8 cellular contexts compared by ENCODE assay signal in the genomic region with DNA sequence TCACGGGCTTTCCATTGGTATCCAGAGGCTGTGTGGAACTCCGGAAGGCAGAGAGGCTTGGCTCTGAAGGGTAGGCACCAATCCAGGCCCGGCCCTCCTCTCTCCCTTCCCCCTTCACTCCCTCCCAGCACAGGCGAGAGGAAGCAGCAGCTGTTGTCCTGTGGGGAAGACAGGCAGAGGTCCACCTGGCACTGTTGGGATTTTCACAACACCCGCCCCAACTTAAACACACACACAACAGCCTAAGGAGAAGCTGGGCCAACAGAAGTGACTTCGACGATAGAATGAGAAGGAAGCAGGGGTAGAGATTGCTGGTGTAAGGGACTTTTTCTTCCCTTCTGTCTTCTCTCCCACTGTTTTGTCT. TPM values are rescaled to one million over a fixed set of nuclear protein-coding genes. Genes with fewer than 3 reads are reported as not detected.
DNase-seq lines count a peak whose midpoint lies in the region; FAIRE-seq and TF ChIP-seq lines count a peak whose summit lies in the region.
"Had no signal": no experiment of that assay in that cellular context is flagged by ENCODE, and none has a peak within 500 bp of the region (broad histone marks: within the 10 kb centered on the region; RNA-seq: fewer than 3 reads in every experiment).

No MANE protein-coding gene starts in this region.

- H3K9me3 ChIP-seq in esophagus squamous epithelium, result no peaks in the 10 kb centered on the region
- H3K9me3 ChIP-seq in mucosa of rectum (ENCODE audit: control insufficient read depth in 2 of 2, low read length in 2 of 2), result no peaks in the 10 kb centered on the region

- peak overlapping the region in 2 of 4 donors; percentile 7 to 29 for H3K4me3 ChIP-seq in esophagus squamous epithelium
- peak overlapping the region in 1 of 2 donors; percentile 34 for H3K4me3 ChIP-seq in mucosa of rectum (ENCODE audit: low read length in 2 of 2)

- peak; percentile 67 for DNase-seq in NCI-H69 (lab: John Stamatoyannopoulos, UW)
- DNase-seq in esophagus squamous epithelium (lab: John Stamatoyannopoulos, UW), result no peak
- peak; percentile 56 for DNase-seq in urothelium cell line (ENCODE audit: low spot score)
- DNase-seq in GM13976 (ENCODE audit: low spot score), result no peak
- no peak for DNase-seq in H54 (ENCODE audit: insufficient read length, low spot score)
- DNase-seq in HTR-8/SVneo (ENCODE audit: insufficient read length, low spot score), result no peak

- H3K27ac ChIP-seq in esophagus squamous epithelium, result peak overlapping the region; percentile 53 to 84 (median 82)
- H3K27ac ChIP-seq in mucosa of rectum (ENCODE audit: low read depth in 2 of 2, low read length in 2 of 2), result peak overlapping the region; percentile 36 to 68

- 15 to 18% methylated on average over 6 to 7 of the region's 7 CpGs for WGBS in esophagus squamous epithelium, 2 donors

- H3K27me3 ChIP-seq in esophagus squamous epithelium, result no peaks in the 10 kb centered on the region
- no peaks in the 10 kb centered on the region for H3K27me3 ChIP-seq in mucosa of rectum (ENCODE audit: control insufficient read depth in 2 of 2, insufficient read depth in 2 of 2, low read length in 2 of 2)

- TF ChIP-seq POLR2A in esophagus squamous epithelium (IDR thresholded peaks at IDR 0.05) (peak in 1 of 4 donors; percentile 28), H54 (IDR thresholded peaks at IDR 0.05; ENCODE audit: low read depth, low read length) (no peak)

- TF ChIP-seq CTCF in esophagus squamous epithelium (IDR thresholded peaks at IDR 0.05), result no peak
- TF ChIP-seq CTCF in GM13976 (IDR thresholded peaks at IDR 0.05; ENCODE audit: borderline replicate concordance, control extremely low read depth, extremely low read depth, insufficient read depth, missing control alignments), result no peak

- in situ Hi-C loops in GM13976 (cut with MboI; ENCODE audit: low sequenced_read_pairs, unreplicated experiment), result no loop called here

- no peak for FAIRE-seq in urothelium cell line (lab: Jason Lieb, UNC)
- FAIRE-seq in H54 (lab: Jason Lieb, UNC), result no peak
- no peak for FAIRE-seq in HTR-8/SVneo (lab: Jason Lieb, UNC)
- FAIRE-seq: RCC 7860 had no signal

- H3K36me3 ChIP-seq in esophagus squamous epithelium, result no peaks in the 10 kb centered on the region
- H3K36me3 ChIP-seq in mucosa of rectum (ENCODE audit: control insufficient read depth in 2 of 2, insufficient read depth in 2 of 2, low read length in 2 of 2), result no peaks in the 10 kb centered on the region

- H3K4me1 ChIP-seq in esophagus squamous epithelium (peaks cover 27 to 71% (median 36%) of the 10 kb centered on the region in 3 donors), mucosa of rectum (ENCODE audit: control insufficient read depth in 2 of 2, insufficient read depth in 2 of 2, low read length in 2 of 2) (peaks cover 25 to 30% of the 10 kb centered on the region in 2 donors)

- peak overlapping the region; percentile 7 to 31 for H3K9ac ChIP-seq in mucosa of rectum (ENCODE audit: low read depth in 1 of 2, low read length in 2 of 2)

- intact Hi-C loops in esophagus squamous epithelium (cut with DNase I), result no loop called here

RNA-seq across cellular contexts. Expression of a gene that starts 3.1 kb away (rescaled TPM):
- 10 to 100 TPM in 1 of 4 donors, 1 to 10 TPM in 1, under 1 TPM in 1, not detected in 1; 0.97 to 13.3 (median 1.1) TPM for total RNA-seq in esophagus squamous epithelium

RNA-seq across cellular contexts. Expression of a gene that starts 4.4 kb away (rescaled TPM):
- total RNA-seq in esophagus squamous epithelium, result not detected

RNA-seq across cellular contexts. Expression of a gene that starts 9.0 kb away (rescaled TPM):
- not detected for total RNA-seq in esophagus squamous epithelium

RNA-seq across cellular contexts. Expression of a gene that starts 14.2 kb away (rescaled TPM):
- total RNA-seq in esophagus squamous epithelium, result 100 to 1,000 TPM in 3 of 4 donors, 10 to 100 TPM in 1; 96.3 to 209 (median 142) TPM

RNA-seq across cellular contexts. Expression of a gene that starts 18.6 kb away (rescaled TPM):
- not detected for total RNA-seq in esophagus squamous epithelium

Comparison
In these comparisons a context has a peak if more than half of its experiments do, and no peak if none do; other contexts are left out.
1. DNase-seq: peak in NCI-H69 (single experiment) and urothelium cell line (single experiment); none in esophagus squamous epithelium (single experiment), GM13976 (single experiment), H54 (single experiment) and HTR-8/SVneo (single experiment).